Comparison of ENCODE assay signal across 25 cellular contexts in the genomic region with DNA sequence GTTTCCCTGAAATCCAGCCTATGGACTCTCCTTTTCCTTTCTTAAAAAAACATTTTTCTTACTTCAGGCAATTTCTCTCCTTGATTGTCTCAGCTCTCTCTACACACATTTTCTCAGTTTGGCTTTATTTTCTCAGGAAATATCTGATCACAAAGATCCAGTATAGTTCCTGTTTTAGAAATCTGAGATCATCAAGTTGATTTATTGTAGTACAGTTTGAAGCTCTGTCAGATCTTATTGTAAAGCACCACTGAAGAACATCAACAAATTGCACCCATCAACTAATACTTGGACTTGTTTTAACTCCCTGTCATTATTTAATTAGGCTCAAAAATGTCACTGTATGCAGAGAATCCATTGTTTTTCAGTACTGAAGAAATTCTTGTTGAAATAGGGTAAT.
DNase-seq lines count a peak whose midpoint lies in the region; ATAC-seq and TF ChIP-seq lines count a peak whose summit lies in the region.
"Had no signal": no experiment of that assay in that cellular context is flagged by ENCODE, and none has a peak within 500 bp of the region (broad histone marks: within the 10 kb centered on the region; RNA-seq: fewer than 3 reads in every experiment).

No MANE protein-coding gene starts in this region.

- no peaks in the 10 kb centered on the region for H3K9me3 ChIP-seq in ascending aorta
- no peaks in the 10 kb centered on the region for H3K9me3 ChIP-seq in thoracic aorta
- no peaks in the 10 kb centered on the region for H3K9me3 ChIP-seq in gastrocnemius medialis
- no peaks in the 10 kb centered on the region for H3K9me3 ChIP-seq in sigmoid colon
- H3K9me3 ChIP-seq: BLaER1 treated with 17β-estradiol and CSF1 and Interleukin-3, amounts not matched to agents 10 nM and 100 nM; esophagus squamous epithelium; thyroid gland had no signal

- ATAC-seq in thoracic aorta (ENCODE audit: insufficient number of reproducible peaks, low FRiP score, low read depth) (no peak), gastrocnemius medialis (no peak)
- ATAC-seq: activated naive CD8-positive, alpha-beta T cell treated with anti-CD3 and anti-CD28 coated beads, Interleukin-2, amount 50 U/mL, for 24 hours; Right ventricle myocardium inferior had no signal

- in situ Hi-C loops in gastrocnemius medialis (cut with MboI; ENCODE audit: low sequenced_read_pairs in 4 of 4): loop anchor here in 2 of 4 donors (10.0 to 25.0 kb wide), 2 partner anchors 170 to 182 kb away; no protein-coding TSS in a partner anchor

- no peak for TF ChIP-seq EP300 in sigmoid colon (IDR thresholded peaks at IDR 0.05)

- H3K4me1 ChIP-seq in ascending aorta: peaks cover 0 to 36% of the 10 kb centered on the region in 2 donors
- H3K4me1 ChIP-seq in thoracic aorta (ENCODE audit: control insufficient read depth in 1 of 2, low read depth in 2 of 2): peaks cover 25 to 52% of the 10 kb centered on the region in 2 donors
- H3K4me1 ChIP-seq in gastrocnemius medialis: peaks cover 0 to 5% of the 10 kb centered on the region in 2 donors
- H3K4me1 ChIP-seq in sigmoid colon: peaks cover 0 to 53% (median 31%) of the 10 kb centered on the region in 4 donors
- H3K4me1 ChIP-seq: parathyroid adenoma, thyroid gland had no signal

- DNase-seq in HEK293T (ENCODE audit: extremely low spot score) (no peak), ascending aorta (ENCODE audit: low spot score in 2 of 2) (no peak), left kidney (ENCODE audit: low read depth, low spot score) (peak; percentile 50), thoracic aorta (ENCODE audit: low spot score) (no peak), gastrocnemius medialis (no peak), sigmoid colon (no peak), cerebellum (ENCODE audit: low spot score) (no peak)
- DNase-seq: activated CD4-positive, alpha-beta memory T cell treated with anti-CD3 and anti-CD28 coated beads for 36 hours; activated CD4-positive, alpha-beta T cell treated with anti-CD3 and anti-CD28 coated beads for 1 hour; activated naive CD4-positive, alpha-beta T cell; activated naive CD8-positive, alpha-beta T cell treated with anti-CD3 and anti-CD28 coated beads, Interleukin-2, amount 50 U/mL, for 24 hours; central memory CD4-positive, alpha-beta T cell; esophagus squamous epithelium; HCEC 1CT; hypothalamus; NCI-H1048; NCI-H187 treated with DMSO at 0.1 percent for 48 hours; NCI-H524; retina; small intestine; T-helper 2 cell; thyroid gland had no signal

- H3K27ac ChIP-seq in ascending aorta (peak overlapping the region; percentile 52 to 64), thoracic aorta (peak overlapping the region; percentile 13 to 48), gastrocnemius medialis (no peak overlapping the region), sigmoid colon (peak overlapping the region in 1 of 4 donors; percentile 33)
- H3K27ac ChIP-seq: BLaER1 treated with 17β-estradiol and CSF1 and Interleukin-3, amounts not matched to agents 10 nM and 100 nM; esophagus squamous epithelium; parathyroid adenoma; thyroid gland had no signal

- H3K36me3 ChIP-seq in ascending aorta (no peaks in the 10 kb centered on the region), thoracic aorta (no peaks in the 10 kb centered on the region), gastrocnemius medialis (no peaks in the 10 kb centered on the region), sigmoid colon (no peaks in the 10 kb centered on the region)
- H3K36me3 ChIP-seq: BLaER1 treated with 17β-estradiol and CSF1 and Interleukin-3, amounts not matched to agents 10 nM and 100 nM; esophagus squamous epithelium; thyroid gland had no signal

- POLR2A ChIA-PET in HEK293T (lab: Yijun Ruan, JAX): no interaction called here

- intact Hi-C loops in ascending aorta (cut with DNase I) (loop anchor here (5.0 kb wide), 2 partner anchors 50 to 240 kb away; no protein-coding TSS in a partner anchor), gastrocnemius medialis (cut with DNase I; ENCODE audit: low total_unique reads) (loop anchor here (10.0 kb wide), 1 partner anchor 252 kb away; no protein-coding TSS in a partner anchor), sigmoid colon (cut with DNase I) (no loop called here)

- CTCF ChIA-PET in HEK293T (lab: Yijun Ruan, JAX): no interaction called here

- TF ChIP-seq POLR2A in gastrocnemius medialis (IDR thresholded peaks at IDR 0.05): no peak
- no peak for TF ChIP-seq POLR2A in sigmoid colon (IDR thresholded peaks at IDR 0.05)

- TF ChIP-seq CTCF in ascending aorta (IDR thresholded peaks at IDR 0.05) (no peak), thoracic aorta (IDR thresholded peaks at IDR 0.05) (no peak), gastrocnemius medialis (IDR thresholded peaks at IDR 0.05 in 4 of 5, conservative IDR thresholded peaks at IDR 0.05 in 1 of 5) (no peak), sigmoid colon (IDR thresholded peaks at IDR 0.05) (no peak)

- H3K4me3 ChIP-seq in ascending aorta (no peak overlapping the region), thoracic aorta (no peak overlapping the region), gastrocnemius medialis (no peak overlapping the region), sigmoid colon (no peak overlapping the region)
- H3K4me3 ChIP-seq: BLaER1 treated with 17β-estradiol and CSF1 and Interleukin-3, amounts not matched to agents 10 nM and 100 nM; esophagus squamous epithelium; thyroid gland had no signal

- H3K27me3 ChIP-seq in ascending aorta (no peaks in the 10 kb centered on the region), thoracic aorta (replicated peaks; ENCODE audit: insufficient read depth) (no peaks in the 10 kb centered on the region), gastrocnemius medialis (no peaks in the 10 kb centered on the region), sigmoid colon (no peaks in the 10 kb centered on the region)
- H3K27me3 ChIP-seq: BLaER1 treated with 17β-estradiol and CSF1 and Interleukin-3, amounts not matched to agents 10 nM and 100 nM; esophagus squamous epithelium; thyroid gland had no signal

TF ChIP-seq in HEK293T, 16 proteins besides CTCF, POLR2A, EP300 and RAD21:
- no peak for TF ChIP-seq FOXK2 (IDR thresholded peaks at IDR 0.05)
- no peak for TF ChIP-seq SUZ12 (IDR thresholded peaks at IDR 0.05)
- TF ChIP-seq ZNF384 (IDR thresholded peaks at IDR 0.05): no peak
- TF ChIP-seq ARNT (IDR thresholded peaks at IDR 0.05): no peak
- no peak for TF ChIP-seq LEF1 (IDR thresholded peaks at IDR 0.05; ENCODE audit: borderline replicate concordance)
- TF ChIP-seq, protein P1, sequence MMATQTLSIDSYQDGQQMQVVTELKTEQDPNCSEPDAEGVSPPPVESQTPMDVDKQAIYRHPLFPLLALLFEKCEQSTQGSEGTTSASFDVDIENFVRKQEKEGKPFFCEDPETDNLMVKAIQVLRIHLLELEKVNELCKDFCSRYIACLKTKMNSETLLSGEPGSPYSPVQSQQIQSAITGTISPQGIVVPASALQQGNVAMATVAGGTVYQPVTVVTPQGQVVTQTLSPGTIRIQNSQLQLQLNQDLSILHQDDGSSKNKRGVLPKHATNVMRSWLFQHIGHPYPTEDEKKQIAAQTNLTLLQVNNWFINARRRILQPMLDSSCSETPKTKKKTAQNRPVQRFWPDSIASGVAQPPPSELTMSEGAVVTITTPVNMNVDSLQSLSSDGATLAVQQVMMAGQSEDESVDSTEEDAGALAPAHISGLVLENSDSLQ (IDR thresholded peaks at IDR 0.05): peak; percentile 95
- TF ChIP-seq BHLHE40 (IDR thresholded peaks at IDR 0.05; ENCODE audit: borderline replicate concordance): no peak
- TF ChIP-seq TARDBP (IDR thresholded peaks at IDR 0.05): no peak
- no peak for TF ChIP-seq FOXM1 (IDR thresholded peaks at IDR 0.05; ENCODE audit: borderline replicate concordance)
TF ChIP-seq in HEK293T: peak in this region for 1.

Comparison
In these comparisons a context has a peak if more than half of its experiments do, and no peak if none do; other contexts are left out.
1. H3K27ac ChIP-seq: peak in ascending aorta (2 of 2) and thoracic aorta (2 of 2); none in gastrocnemius medialis (0 of 4).